ENCODE assay signal across 1 cellular context in genomic region chr20:366042-366718, GRCh38.
TF ChIP-seq lines count a peak whose summit lies in the region.

No MANE protein-coding gene starts in this region.

TF ChIP-seq in HCT116, 20 proteins besides CTCF, POLR2A, EP300 and RAD21 (continued from another document):
- no peak for TF ChIP-seq ZFX (IDR thresholded peaks at IDR 0.05)
- no peak for TF ChIP-seq SIN3A (IDR thresholded peaks at IDR 0.05; ENCODE audit: low read depth)
